Comparison of ENCODE assay signal across 1 cellular context in the genomic region with DNA sequence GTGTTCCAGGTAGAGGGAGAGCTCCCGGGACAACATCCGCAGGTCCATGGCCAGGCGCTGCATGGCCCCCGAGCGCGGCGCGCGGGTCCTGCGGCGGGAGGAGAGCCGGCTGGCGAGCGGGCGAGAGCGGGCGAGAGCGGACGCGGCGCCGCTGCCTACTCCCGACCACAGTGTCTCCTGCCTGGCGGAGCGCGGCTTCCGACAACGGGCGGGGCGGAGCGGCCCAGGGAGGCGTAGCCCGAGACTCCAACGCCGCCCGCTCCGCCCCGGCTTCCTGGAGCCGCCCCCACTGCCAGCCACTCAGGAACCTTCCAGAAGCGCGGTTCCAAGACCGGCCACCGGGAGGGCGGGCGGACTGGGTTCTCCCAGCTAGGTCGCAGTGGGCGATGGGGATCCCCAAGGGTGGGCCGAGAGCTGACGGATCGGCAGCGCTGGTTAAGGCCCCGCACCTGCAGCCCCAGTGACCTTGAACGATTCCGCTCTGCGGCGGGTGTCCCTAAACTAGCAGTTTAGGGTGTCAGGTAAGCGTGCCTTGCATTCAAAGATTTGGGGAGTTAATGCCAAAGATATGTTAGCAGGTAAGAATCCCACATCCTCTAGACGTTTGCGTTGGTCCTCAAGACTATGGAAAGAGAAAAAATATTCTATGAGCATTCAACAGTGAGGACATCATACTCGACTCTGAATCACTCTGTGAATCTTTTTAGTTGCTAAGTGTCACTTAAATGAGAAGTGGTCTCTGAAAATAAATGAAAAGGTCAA.
A peak's percentile ranks its signal among the peaks of the same experiment; 100 is the strongest.
TF ChIP-seq lines count a peak whose summit lies in the region.

A gene with protein sequence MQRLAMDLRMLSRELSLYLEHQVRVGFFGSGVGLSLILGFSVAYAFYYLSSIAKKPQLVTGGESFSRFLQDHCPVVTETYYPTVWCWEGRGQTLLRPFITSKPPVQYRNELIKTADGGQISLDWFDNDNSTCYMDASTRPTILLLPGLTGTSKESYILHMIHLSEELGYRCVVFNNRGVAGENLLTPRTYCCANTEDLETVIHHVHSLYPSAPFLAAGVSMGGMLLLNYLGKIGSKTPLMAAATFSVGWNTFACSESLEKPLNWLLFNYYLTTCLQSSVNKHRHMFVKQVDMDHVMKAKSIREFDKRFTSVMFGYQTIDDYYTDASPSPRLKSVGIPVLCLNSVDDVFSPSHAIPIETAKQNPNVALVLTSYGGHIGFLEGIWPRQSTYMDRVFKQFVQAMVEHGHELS (minus strand): TSS at position 172 of the 762 bp plus-strand sequence. CDS start 109 bp downstream, at position 63.

TF ChIP-seq in K562, 482 proteins besides CTCF, POLR2A, EP300 and RAD21 (continued from another document):
- TF ChIP-seq CCNT2 (IDR thresholded peaks at IDR 0.05; ENCODE audit: borderline replicate concordance, extremely low read depth, insufficient read length, low read depth, low read length) (peak; percentile 80), NCOA6 (IDR thresholded peaks at IDR 0.05) (no peak), GABPA (tag; conservative IDR thresholded peaks at IDR 0.05; ENCODE audit: low read depth) (peak; percentile 45), NCOA2 (IDR thresholded peaks at IDR 0.05; ENCODE audit: partially characterized antibody in 2 of 2) (no peak), SMAD4 (CRISPR knock-in tag; conservative IDR thresholded peaks at IDR 0.05) (peak; percentile 65), NRF1 (conservative IDR thresholded peaks at IDR 0.05 in 1 of 2, IDR thresholded peaks at IDR 0.05 in 1 of 2) (peak; percentile 55 to 60; a peak in 3 of 4 replicates), TRIM28 (IDR thresholded peaks at IDR 0.05) (0 out of 2 replicates have a peak, but pooled peaks have one; percentile 31), SUPT5H (IDR thresholded peaks at IDR 0.05) (peak; percentile 61; the same call in 1 of the 2 replicates), CHD4 (IDR thresholded peaks at IDR 0.05; ENCODE audit: insufficient read depth, insufficient replicate concordance, low read depth, low read length, poor library complexity, severe bottlenecking) (no peak), CBX8 (IDR thresholded peaks at IDR 0.05; ENCODE audit: borderline replicate concordance, extremely low read depth, low read depth, low read length, poor library complexity, severe bottlenecking) (no peak), ESRRA (IDR thresholded peaks at IDR 0.05; ENCODE audit: borderline replicate concordance, low read depth) (peak; percentile 75), COPS2 (conservative IDR thresholded peaks at IDR 0.05) (no peak), NR2F6 (CRISPR knock-in tag; IDR thresholded peaks at IDR 0.05) (no peak), EGR1 (conservative IDR thresholded peaks at IDR 0.05) (peak; percentile 84), TAF1 (IDR thresholded peaks at IDR 0.05; ENCODE audit: control insufficient read depth, extremely low read depth, insufficient read depth, low read length, severe bottlenecking) (peak; percentile 84), ZNF551 (CRISPR knock-in tag; IDR thresholded peaks at IDR 0.05) (no peak), SETDB1 (IDR thresholded peaks at IDR 0.05; ENCODE audit: low read length) (no peak), ETV5 (CRISPR knock-in tag; IDR thresholded peaks at IDR 0.05; ENCODE audit: low read depth) (peak; percentile 62; the same call in 1 of the 2 replicates), GATAD2A (IDR thresholded peaks at IDR 0.05) (no peak), ZNF436 (CRISPR knock-in tag; IDR thresholded peaks at IDR 0.05) (no peak), HNRNPUL1 (IDR thresholded peaks at IDR 0.05; ENCODE audit: low read length) (no peak), PML (IDR thresholded peaks at IDR 0.05; ENCODE audit: low read length) (peak; percentile 53; the same call in 1 of the 2 replicates), KLF16 (IDR thresholded peaks at IDR 0.05) (no peak), FOXK2 (conservative IDR thresholded peaks at IDR 0.05 in 1 of 2, IDR thresholded peaks at IDR 0.05 in 1 of 2; ENCODE audit: low read depth in 2 of 2) (no peak), SMARCC2 (IDR thresholded peaks at IDR 0.05; ENCODE audit: low read depth) (no peak), ZNF384 (IDR thresholded peaks at IDR 0.05; ENCODE audit: low read depth, low read length) (no peak), ZBTB17 (CRISPR knock-in tag; IDR thresholded peaks at IDR 0.05) (no peak), MYNN (IDR thresholded peaks at IDR 0.05) (no peak), MYNN (CRISPR knock-in tag; IDR thresholded peaks at IDR 0.05) (no peak)
- TF ChIP-seq, protein P1, sequence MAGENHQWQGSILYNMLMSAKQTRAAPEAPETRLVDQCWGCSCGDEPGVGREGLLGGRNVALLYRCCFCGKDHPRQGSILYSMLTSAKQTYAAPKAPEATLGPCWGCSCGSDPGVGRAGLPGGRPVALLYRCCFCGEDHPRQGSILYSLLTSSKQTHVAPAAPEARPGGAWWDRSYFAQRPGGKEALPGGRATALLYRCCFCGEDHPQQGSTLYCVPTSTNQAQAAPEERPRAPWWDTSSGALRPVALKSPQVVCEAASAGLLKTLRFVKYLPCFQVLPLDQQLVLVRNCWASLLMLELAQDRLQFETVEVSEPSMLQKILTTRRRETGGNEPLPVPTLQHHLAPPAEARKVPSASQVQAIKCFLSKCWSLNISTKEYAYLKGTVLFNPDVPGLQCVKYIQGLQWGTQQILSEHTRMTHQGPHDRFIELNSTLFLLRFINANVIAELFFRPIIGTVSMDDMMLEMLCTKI (IDR thresholded peaks at IDR 0.05; ENCODE audit: partially characterized antibody) = no peak
- TF ChIP-seq, protein P2, sequence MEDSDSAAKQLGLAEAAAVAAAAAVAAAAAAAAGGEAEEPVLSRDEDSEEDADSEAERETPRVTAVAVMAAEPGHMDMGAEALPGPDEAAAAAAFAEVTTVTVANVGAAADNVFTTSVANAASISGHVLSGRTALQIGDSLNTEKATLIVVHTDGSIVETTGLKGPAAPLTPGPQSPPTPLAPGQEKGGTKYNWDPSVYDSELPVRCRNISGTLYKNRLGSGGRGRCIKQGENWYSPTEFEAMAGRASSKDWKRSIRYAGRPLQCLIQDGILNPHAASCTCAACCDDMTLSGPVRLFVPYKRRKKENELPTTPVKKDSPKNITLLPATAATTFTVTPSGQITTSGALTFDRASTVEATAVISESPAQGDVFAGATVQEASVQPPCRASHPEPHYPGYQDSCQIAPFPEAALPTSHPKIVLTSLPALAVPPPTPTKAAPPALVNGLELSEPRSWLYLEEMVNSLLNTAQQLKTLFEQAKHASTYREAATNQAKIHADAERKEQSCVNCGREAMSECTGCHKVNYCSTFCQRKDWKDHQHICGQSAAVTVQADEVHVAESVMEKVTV (CRISPR knock-in tag; IDR thresholded peaks at IDR 0.05) = no peak
- TF ChIP-seq, protein P3, sequence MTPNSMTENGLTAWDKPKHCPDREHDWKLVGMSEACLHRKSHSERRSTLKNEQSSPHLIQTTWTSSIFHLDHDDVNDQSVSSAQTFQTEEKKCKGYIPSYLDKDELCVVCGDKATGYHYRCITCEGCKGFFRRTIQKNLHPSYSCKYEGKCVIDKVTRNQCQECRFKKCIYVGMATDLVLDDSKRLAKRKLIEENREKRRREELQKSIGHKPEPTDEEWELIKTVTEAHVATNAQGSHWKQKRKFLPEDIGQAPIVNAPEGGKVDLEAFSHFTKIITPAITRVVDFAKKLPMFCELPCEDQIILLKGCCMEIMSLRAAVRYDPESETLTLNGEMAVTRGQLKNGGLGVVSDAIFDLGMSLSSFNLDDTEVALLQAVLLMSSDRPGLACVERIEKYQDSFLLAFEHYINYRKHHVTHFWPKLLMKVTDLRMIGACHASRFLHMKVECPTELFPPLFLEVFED (CRISPR knock-in tag; conservative IDR thresholded peaks at IDR 0.05) = no peak
- TF ChIP-seq, protein P4, sequence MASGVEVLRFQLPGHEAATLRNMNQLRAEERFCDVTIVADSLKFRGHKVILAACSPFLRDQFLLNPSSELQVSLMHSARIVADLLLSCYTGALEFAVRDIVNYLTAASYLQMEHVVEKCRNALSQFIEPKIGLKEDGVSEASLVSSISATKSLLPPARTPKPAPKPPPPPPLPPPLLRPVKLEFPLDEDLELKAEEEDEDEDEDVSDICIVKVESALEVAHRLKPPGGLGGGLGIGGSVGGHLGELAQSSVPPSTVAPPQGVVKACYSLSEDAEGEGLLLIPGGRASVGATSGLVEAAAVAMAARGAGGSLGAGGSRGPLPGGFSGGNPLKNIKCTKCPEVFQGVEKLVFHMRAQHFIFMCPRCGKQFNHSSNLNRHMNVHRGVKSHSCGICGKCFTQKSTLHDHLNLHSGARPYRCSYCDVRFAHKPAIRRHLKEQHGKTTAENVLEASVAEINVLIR (CRISPR knock-in tag; IDR thresholded peaks at IDR 0.05) = no peak
